ENCODE assay signal across 2 cellular contexts in the genomic region with DNA sequence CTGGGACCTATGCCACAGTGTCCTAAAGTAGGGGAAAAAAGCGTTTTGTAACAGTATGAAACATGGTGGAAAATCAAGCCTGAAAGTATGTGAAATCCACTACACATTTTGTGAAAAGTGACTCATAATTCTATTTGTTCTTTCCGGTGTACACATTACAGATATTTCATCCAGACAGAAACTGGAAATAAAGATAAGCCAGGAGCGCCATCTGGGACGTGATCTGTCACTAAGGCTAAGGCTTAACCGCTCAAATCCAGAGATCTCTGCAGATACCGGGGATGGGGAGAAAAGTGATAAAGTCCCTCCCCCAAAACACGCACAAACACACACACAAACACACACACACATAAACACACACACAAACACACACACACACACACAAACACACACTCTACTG.
TF ChIP-seq lines count a peak whose summit lies in the region.

No MANE protein-coding gene starts in this region.

TF ChIP-seq in GM23338, 12 proteins besides CTCF, POLR2A, EP300 and RAD21:
- no peak for TF ChIP-seq POLR2AphosphoS5 (IDR thresholded peaks at IDR 0.05; ENCODE audit: low read depth)

TF ChIP-seq in K562, 482 proteins besides CTCF, POLR2A, EP300 and RAD21 (continues in another document):
- peak; percentile 63 for TF ChIP-seq GATA2 (CRISPR knock-in tag; IDR thresholded peaks at IDR 0.05)
- no peak for TF ChIP-seq KDM4B (IDR thresholded peaks at IDR 0.05; ENCODE audit: borderline replicate concordance in 2 of 2, low read depth in 1 of 2)
- TF ChIP-seq FOXJ2 (tag; IDR thresholded peaks at IDR 0.05) = 0 out of 2 replicates have a peak, but pooled peaks have one; percentile 20
- peak; percentile 75 for TF ChIP-seq TAL1 (IDR thresholded peaks at IDR 0.05)
- TF ChIP-seq RCOR1 (IDR thresholded peaks at IDR 0.05; ENCODE audit: borderline replicate concordance in 1 of 2, low read depth in 2 of 2, low read length in 2 of 2) = peak in 1 of 2 experiments; percentile 63; a peak in 2 of 4 replicates
- TF ChIP-seq ZNF174 (CRISPR knock-in tag; IDR thresholded peaks at IDR 0.05) = no peak
- peak; percentile 41 for TF ChIP-seq MTA2 (IDR thresholded peaks at IDR 0.05; ENCODE audit: low read depth)
- no peak for TF ChIP-seq MECOM (CRISPR knock-in tag; IDR thresholded peaks at IDR 0.05)
- TF ChIP-seq, protein P1, sequence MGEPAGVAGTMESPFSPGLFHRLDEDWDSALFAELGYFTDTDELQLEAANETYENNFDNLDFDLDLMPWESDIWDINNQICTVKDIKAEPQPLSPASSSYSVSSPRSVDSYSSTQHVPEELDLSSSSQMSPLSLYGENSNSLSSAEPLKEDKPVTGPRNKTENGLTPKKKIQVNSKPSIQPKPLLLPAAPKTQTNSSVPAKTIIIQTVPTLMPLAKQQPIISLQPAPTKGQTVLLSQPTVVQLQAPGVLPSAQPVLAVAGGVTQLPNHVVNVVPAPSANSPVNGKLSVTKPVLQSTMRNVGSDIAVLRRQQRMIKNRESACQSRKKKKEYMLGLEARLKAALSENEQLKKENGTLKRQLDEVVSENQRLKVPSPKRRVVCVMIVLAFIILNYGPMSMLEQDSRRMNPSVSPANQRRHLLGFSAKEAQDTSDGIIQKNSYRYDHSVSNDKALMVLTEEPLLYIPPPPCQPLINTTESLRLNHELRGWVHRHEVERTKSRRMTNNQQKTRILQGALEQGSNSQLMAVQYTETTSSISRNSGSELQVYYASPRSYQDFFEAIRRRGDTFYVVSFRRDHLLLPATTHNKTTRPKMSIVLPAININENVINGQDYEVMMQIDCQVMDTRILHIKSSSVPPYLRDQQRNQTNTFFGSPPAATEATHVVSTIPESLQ (CRISPR knock-in tag; IDR thresholded peaks at IDR 0.05) = no peak
- TF ChIP-seq RBM14 (IDR thresholded peaks at IDR 0.05; ENCODE audit: borderline replicate concordance, insufficient read depth, low read depth, low read length) = no peak
- 0 out of 2 replicates have a peak, but pooled peaks have one; percentile 48 for TF ChIP-seq ZNF589 (CRISPR knock-in tag; IDR thresholded peaks at IDR 0.05; ENCODE audit: low read depth)
- TF ChIP-seq ZNF143 (CRISPR knock-in tag; IDR thresholded peaks at IDR 0.05) = no peak
- peak; percentile 61; the same call in 1 of the 2 replicates for TF ChIP-seq PML (IDR thresholded peaks at IDR 0.05; ENCODE audit: low read length)
- 0 out of 2 replicates have a peak, but pooled peaks have one; percentile 17 for TF ChIP-seq STAT5A (IDR thresholded peaks at IDR 0.05; ENCODE audit: borderline replicate concordance, low read length)
- TF ChIP-seq, protein P2, sequence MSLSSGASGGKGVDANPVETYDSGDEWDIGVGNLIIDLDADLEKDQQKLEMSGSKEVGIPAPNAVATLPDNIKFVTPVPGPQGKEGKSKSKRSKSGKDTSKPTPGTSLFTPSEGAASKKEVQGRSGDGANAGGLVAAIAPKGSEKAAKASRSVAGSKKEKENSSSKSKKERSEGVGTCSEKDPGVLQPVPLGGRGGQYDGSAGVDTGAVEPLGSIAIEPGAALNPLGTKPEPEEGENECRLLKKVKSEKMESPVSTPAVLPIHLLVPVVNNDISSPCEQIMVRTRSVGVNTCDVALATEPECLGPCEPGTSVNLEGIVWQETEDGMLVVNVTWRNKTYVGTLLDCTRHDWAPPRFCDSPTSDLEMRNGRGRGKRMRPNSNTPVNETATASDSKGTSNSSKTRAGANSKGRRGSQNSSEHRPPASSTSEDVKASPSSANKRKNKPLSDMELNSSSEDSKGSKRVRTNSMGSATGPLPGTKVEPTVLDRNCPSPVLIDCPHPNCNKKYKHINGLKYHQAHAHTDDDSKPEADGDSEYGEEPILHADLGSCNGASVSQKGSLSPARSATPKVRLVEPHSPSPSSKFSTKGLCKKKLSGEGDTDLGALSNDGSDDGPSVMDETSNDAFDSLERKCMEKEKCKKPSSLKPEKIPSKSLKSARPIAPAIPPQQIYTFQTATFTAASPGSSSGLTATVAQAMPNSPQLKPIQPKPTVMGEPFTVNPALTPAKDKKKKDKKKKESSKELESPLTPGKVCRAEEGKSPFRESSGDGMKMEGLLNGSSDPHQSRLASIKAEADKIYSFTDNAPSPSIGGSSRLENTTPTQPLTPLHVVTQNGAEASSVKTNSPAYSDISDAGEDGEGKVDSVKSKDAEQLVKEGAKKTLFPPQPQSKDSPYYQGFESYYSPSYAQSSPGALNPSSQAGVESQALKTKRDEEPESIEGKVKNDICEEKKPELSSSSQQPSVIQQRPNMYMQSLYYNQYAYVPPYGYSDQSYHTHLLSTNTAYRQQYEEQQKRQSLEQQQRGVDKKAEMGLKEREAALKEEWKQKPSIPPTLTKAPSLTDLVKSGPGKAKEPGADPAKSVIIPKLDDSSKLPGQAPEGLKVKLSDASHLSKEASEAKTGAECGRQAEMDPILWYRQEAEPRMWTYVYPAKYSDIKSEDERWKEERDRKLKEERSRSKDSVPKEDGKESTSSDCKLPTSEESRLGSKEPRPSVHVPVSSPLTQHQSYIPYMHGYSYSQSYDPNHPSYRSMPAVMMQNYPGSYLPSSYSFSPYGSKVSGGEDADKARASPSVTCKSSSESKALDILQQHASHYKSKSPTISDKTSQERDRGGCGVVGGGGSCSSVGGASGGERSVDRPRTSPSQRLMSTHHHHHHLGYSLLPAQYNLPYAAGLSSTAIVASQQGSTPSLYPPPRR (CRISPR knock-in tag; IDR thresholded peaks at IDR 0.05; ENCODE audit: borderline replicate concordance) = no peak
- TF ChIP-seq JUN (IDR thresholded peaks at IDR 0.05; ENCODE audit: borderline replicate concordance, low read depth, low read length) = 0 out of 2 replicates have a peak, but pooled peaks have one; percentile 30
- TF ChIP-seq JUN (CRISPR knock-in tag; IDR thresholded peaks at IDR 0.05; ENCODE audit: borderline replicate concordance) = no peak
- TF ChIP-seq, protein P3, sequence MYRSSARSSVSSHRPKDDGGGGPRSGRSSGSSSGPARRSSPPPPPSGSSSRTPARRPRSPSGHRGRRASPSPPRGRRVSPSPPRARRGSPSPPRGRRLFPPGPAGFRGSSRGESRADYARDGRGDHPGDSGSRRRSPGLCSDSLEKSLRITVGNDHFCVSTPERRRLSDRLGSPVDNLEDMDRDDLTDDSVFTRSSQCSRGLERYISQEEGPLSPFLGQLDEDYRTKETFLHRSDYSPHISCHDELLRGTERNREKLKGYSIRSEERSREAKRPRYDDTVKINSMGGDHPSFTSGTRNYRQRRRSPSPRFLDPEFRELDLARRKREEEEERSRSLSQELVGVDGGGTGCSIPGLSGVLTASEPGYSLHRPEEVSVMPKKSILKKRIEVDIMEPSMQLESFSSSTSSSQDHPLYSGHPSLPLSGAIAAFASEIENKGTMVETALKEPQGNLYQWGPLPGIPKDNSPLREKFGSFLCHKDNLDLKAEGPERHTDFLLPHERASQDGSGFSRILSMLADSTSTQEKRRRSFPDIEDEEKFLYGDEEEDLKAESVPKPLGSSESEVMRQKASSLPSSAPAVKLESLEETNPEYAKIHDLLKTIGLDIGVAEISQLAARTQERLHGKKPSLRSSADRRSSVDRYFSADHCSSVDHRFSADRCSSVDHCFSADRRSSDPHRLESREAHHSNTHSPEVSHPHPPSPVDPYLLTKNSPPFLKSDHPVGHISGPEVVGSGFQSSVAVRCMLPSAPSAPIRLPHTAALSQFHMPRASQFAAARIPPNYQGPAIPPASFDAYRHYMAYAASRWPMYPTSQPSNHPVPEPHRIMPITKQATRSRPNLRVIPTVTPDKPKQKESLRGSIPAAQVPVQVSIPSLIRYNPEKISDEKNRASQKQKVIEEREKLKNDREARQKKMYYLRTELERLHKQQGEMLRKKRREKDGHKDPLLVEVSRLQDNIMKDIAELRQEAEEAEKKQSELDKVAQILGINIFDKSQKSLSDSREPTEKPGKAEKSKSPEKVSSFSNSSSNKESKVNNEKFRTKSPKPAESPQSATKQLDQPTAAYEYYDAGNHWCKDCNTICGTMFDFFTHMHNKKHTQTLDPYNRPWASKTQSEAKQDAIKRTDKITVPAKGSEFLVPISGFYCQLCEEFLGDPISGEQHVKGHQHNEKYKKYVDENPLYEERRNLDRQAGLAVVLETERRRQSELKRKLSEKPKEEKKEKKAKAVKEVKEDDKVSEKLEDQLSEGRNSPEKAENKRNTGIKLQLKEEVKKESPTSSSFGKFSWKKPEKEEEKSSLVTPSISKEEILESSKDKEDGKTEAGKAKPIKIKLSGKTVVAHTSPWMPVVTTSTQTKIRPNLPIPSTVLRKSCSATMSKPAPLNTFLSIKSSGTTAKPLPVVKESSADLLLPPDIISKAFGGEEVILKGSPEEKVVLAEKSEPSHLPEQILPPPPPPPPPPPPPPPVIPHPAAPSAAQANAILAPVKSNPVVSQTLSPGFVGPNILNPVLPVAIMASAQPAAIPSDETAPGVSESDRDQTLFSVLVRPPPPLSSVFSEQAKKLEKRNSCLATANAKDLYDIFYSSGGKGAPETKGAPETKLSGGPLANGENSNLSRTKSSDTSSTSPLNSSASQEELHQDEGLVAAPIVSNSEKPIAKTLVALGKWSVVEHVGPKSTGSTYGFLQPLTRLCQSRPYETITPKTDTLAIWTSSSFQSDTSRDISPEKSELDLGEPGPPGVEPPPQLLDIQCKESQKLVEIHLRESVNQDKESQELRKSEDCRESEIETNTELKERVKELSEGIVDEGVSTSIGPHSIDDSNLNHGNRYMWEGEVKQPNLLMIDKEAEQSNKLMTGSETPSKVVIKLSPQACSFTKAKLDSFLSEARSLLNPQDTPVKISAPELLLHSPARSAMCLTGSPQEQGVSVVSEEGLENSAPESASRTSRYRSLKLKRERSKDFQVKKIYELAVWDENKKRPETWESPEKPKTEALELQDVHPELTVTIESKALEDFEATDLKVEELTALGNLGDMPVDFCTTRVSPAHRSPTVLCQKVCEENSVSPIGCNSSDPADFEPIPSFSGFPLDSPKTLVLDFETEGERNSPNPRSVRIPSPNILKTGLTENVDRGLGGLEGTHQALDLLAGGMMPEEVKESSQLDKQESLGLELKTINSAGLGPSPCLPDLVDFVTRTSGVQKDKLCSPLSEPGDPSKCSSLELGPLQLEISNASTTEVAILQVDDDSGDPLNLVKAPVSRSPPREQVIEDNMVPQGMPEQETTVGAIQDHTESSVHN (IDR thresholded peaks at IDR 0.05; ENCODE audit: borderline replicate concordance in 1 of 2, low read depth in 1 of 2) = 0 out of 4 replicates have a peak, but pooled peaks of 1 of the 2 experiments have one; percentile 17
- peak; percentile 74 for TF ChIP-seq SMARCE1 (IDR thresholded peaks at IDR 0.05)
- TF ChIP-seq TARDBP (IDR thresholded peaks at IDR 0.05) = no peak
- TF ChIP-seq SOX6 (IDR thresholded peaks at IDR 0.05) = peak; percentile 48; the same call in 1 of the 2 replicates
- no peak for TF ChIP-seq RB1 (IDR thresholded peaks at IDR 0.05; ENCODE audit: low read depth)
- TF ChIP-seq ZNF778 (CRISPR knock-in tag; IDR thresholded peaks at IDR 0.05) = no peak
- peak; percentile 64 for TF ChIP-seq SMAD4 (CRISPR knock-in tag; conservative IDR thresholded peaks at IDR 0.05)
- TF ChIP-seq, protein P4, sequence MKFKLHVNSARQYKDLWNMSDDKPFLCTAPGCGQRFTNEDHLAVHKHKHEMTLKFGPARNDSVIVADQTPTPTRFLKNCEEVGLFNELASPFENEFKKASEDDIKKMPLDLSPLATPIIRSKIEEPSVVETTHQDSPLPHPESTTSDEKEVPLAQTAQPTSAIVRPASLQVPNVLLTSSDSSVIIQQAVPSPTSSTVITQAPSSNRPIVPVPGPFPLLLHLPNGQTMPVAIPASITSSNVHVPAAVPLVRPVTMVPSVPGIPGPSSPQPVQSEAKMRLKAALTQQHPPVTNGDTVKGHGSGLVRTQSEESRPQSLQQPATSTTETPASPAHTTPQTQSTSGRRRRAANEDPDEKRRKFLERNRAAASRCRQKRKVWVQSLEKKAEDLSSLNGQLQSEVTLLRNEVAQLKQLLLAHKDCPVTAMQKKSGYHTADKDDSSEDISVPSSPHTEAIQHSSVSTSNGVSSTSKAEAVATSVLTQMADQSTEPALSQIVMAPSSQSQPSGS (CRISPR knock-in tag; IDR thresholded peaks at IDR 0.05) = no peak
- peak; percentile 82; the same call in 1 of the 2 replicates for TF ChIP-seq SMARCA4 (IDR thresholded peaks at IDR 0.05)
- TF ChIP-seq DPF2 (IDR thresholded peaks at IDR 0.05) = peak; percentile 70
- peak; percentile 79 for TF ChIP-seq TEAD4 (IDR thresholded peaks at IDR 0.05; ENCODE audit: low read length)
- no peak for TF ChIP-seq TEAD4 (CRISPR knock-in tag; IDR thresholded peaks at IDR 0.05; ENCODE audit: borderline replicate concordance)
- TF ChIP-seq NR1H2 (CRISPR knock-in tag; IDR thresholded peaks at IDR 0.05) = no peak
- TF ChIP-seq XRCC3 (IDR thresholded peaks at IDR 0.05) = no peak
- TF ChIP-seq TCF3 (CRISPR knock-in tag; IDR thresholded peaks at IDR 0.05) = peak; percentile 55
- no peak for TF ChIP-seq RBM15 (IDR thresholded peaks at IDR 0.05; ENCODE audit: insufficient read depth, low read length)
- TF ChIP-seq FOSL1 (tag; conservative IDR thresholded peaks at IDR 0.05) = peak; percentile 74
- peak; percentile 37; the same call in 1 of the 2 replicates for TF ChIP-seq SMARCC2 (IDR thresholded peaks at IDR 0.05; ENCODE audit: low read depth)
- TF ChIP-seq JUND (IDR thresholded peaks at IDR 0.05; ENCODE audit: borderline replicate concordance, low read depth, low read length) = peak; percentile 77
- peak; percentile 57; the same call in 1 of the 3 replicates for TF ChIP-seq JUND (tag; IDR thresholded peaks at IDR 0.05; ENCODE audit: borderline replicate concordance, low read depth, low read length)
- TF ChIP-seq MEIS2 (IDR thresholded peaks at IDR 0.05; ENCODE audit: partially characterized antibody) = peak; percentile 89
- no peak for TF ChIP-seq EZH2 (IDR thresholded peaks at IDR 0.05; ENCODE audit: borderline replicate concordance, low read depth, low read length)
- TF ChIP-seq HMGN3 (IDR thresholded peaks at IDR 0.05; ENCODE audit: borderline replicate concordance, extremely low read depth, insufficient read length, low read depth, low read length) = no peak
- peak in 1 of 2 experiments; percentile 58; a peak in 1 of 4 replicates for TF ChIP-seq KDM1A (IDR thresholded peaks at IDR 0.05)
- TF ChIP-seq, protein P5, sequence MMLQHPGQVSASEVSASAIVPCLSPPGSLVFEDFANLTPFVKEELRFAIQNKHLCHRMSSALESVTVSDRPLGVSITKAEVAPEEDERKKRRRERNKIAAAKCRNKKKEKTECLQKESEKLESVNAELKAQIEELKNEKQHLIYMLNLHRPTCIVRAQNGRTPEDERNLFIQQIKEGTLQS (IDR thresholded peaks at IDR 0.05) = peak; percentile 79; the same call in 1 of the 2 replicates
- TF ChIP-seq, protein P5 (CRISPR knock-in tag; conservative IDR thresholded peaks at IDR 0.05) = no peak
- peak; percentile 84 for TF ChIP-seq CBFA2T3 (IDR thresholded peaks at IDR 0.05)
- TF ChIP-seq CBFA2T2 (conservative IDR thresholded peaks at IDR 0.05) = peak; percentile 75
- no peak for TF ChIP-seq ILF3 (IDR thresholded peaks at IDR 0.05; ENCODE audit: borderline replicate concordance)
- TF ChIP-seq POU5F1 (IDR thresholded peaks at IDR 0.05; ENCODE audit: borderline replicate concordance, low read depth, low read length, partially characterized antibody) = no peak
- peak; percentile 46; the same call in 1 of the 2 replicates for TF ChIP-seq HDAC2 (IDR thresholded peaks at IDR 0.05)
- TF ChIP-seq EP400 (IDR thresholded peaks at IDR 0.05) = no peak
- peak; percentile 89 for TF ChIP-seq ARID1B (IDR thresholded peaks at IDR 0.05)
- peak; percentile 65; the same call in 1 of the 2 replicates for TF ChIP-seq NCOR1 (IDR thresholded peaks at IDR 0.05)
- TF ChIP-seq TRIM24 (IDR thresholded peaks at IDR 0.05) = peak; percentile 26 to 69; a peak in 1 of 4 replicates
- TF ChIP-seq HDAC1 (IDR thresholded peaks at IDR 0.05) = 0 out of 4 replicates have a peak, but pooled peaks of 1 of the 2 experiments have one; percentile 38
